ENCODE assay signal across 13 cellular contexts in the genomic region with DNA sequence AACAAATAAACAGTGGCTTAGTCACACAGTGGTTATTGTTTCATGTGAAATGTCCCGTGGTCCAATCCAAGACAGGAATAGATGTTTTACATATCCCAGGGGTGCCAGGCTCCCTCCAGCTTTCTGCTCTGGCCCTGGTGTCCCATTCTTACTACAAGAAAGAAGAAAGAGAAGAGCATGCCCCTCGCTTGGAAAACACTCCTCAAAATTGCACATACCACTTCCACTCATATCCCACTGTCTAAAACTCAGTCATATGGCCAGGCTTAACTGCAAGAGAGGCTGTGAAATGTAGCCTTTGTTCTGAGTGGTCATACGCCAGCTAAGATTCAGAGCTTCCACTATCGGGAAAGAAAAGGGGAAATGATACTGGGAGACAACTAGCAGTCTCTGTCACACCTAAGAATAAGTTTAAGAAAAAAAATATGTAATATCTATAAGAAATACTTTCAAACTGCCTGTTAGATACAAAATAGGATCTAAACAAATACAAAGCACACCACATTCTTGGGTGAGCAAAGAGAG.
DNase-seq lines count a peak whose midpoint lies in the region; ATAC-seq, FAIRE-seq and TF ChIP-seq lines count a peak whose summit lies in the region.
"Had no signal": no experiment of that assay in that cellular context is flagged by ENCODE, and none has a peak within 500 bp of the region (broad histone marks: within the 10 kb centered on the region; RNA-seq: fewer than 3 reads in every experiment).

No MANE protein-coding gene starts in this region.

- H3K4me1 ChIP-seq in astrocyte (ENCODE audit: insufficient read depth, low read length) (no peaks in the 10 kb centered on the region), HepG2 (ENCODE audit: insufficient read depth, low read length) (no peaks in the 10 kb centered on the region)
- H3K4me1 ChIP-seq: right atrium auricular region had no signal

- no peaks in the 10 kb centered on the region for H4K20me1 ChIP-seq in astrocyte (ENCODE audit: insufficient read depth, low read length)
- H4K20me1 ChIP-seq in HepG2 (ENCODE audit: insufficient read depth, low read length): no peaks in the 10 kb centered on the region

- no peak overlapping the region for H3K4me2 ChIP-seq in astrocyte (ENCODE audit: low read length)
- no peak overlapping the region for H3K4me2 ChIP-seq in HepG2 (ENCODE audit: low read depth, low read length)

- no peaks in the 10 kb centered on the region for H3K36me3 Mint-ChIP-seq in astrocyte (ENCODE audit: low read depth, unreplicated experiment)
- no peaks in the 10 kb centered on the region for H3K36me3 Mint-ChIP-seq in activated CD4-positive, alpha-beta memory T cell treated with anti-CD3 and anti-CD28 coated beads for 36 hours

- peak; percentile 59 for FAIRE-seq in astrocyte (lab: Jason Lieb, UNC)
- FAIRE-seq in HepG2 (lab: Jason Lieb, UNC): no peak
- FAIRE-seq: endothelial cell of umbilical vein had no signal

- H3K27ac ChIP-seq in astrocyte (ENCODE audit: low read depth, low read length) (no peak overlapping the region), HepG2 (ENCODE audit: extremely low read length, insufficient read depth, low read length) (no peak overlapping the region)
- H3K27ac ChIP-seq: right atrium auricular region, thoracic aorta had no signal

- BruUV-seq in HepG2 (replicated peaks; lab: Mats Ljungman, UMichigan): no TSS peak

- H3K9ac ChIP-seq in astrocyte (ENCODE audit: low read length): no peak overlapping the region
- H3K9ac ChIP-seq in HepG2 (ENCODE audit: insufficient read depth, low read depth, low read length): no peak overlapping the region

- TF ChIP-seq EP300 in HepG2 (IDR thresholded peaks at IDR 0.05; ENCODE audit: low read depth in 2 of 2, low read length in 2 of 2) (no peak), HepG2 (CRISPR knock-in tag; IDR thresholded peaks at IDR 0.05; ENCODE audit: borderline replicate concordance) (no peak)

- no peaks in the 10 kb centered on the region for H3K36me3 ChIP-seq in astrocyte (ENCODE audit: insufficient read depth, low read length)
- no peaks in the 10 kb centered on the region for H3K36me3 ChIP-seq in HepG2 (replicated peaks in 1 of 2; ENCODE audit: control insufficient read depth in 1 of 2, insufficient read depth in 2 of 2, low read length in 2 of 2)
- H3K36me3 ChIP-seq: right atrium auricular region, thoracic aorta had no signal

- CTCF ChIA-PET in activated CD4-positive, alpha-beta memory T cell treated with anti-CD3 and anti-CD28 coated beads for 36 hours (lab: Charles Lee): interaction anchor here (0.6 kb wide), 1 partner anchor 262 kb away, joined by 3 read pairs; no protein-coding TSS in a partner anchor
- CTCF ChIA-PET in HepG2 (lab: Yijun Ruan, JAX; ENCODE audit: low intra/inter-chr PET ratio, low total read pairs): no interaction called here

- no peaks in the 10 kb centered on the region for H3K27me3 Mint-ChIP-seq in astrocyte (ENCODE audit: low read depth, unreplicated experiment)
- no peaks in the 10 kb centered on the region for H3K27me3 Mint-ChIP-seq in activated CD4-positive, alpha-beta memory T cell treated with anti-CD3 and anti-CD28 coated beads for 36 hours
- H3K27me3 Mint-ChIP-seq: activated B cell treated with CpG ODN at 0.5 μM for 24 hours; activated T-helper 17 cell treated with anti-CD3 and anti-CD28 coated beads, Interleukin-2, amount 50 U/mL, for 72 hours had no signal

- H3K4me1 Mint-ChIP-seq in astrocyte (ENCODE audit: low read depth, unreplicated experiment): peaks cover 7% of the 10 kb centered on the region
- H3K4me1 Mint-ChIP-seq in activated CD4-positive, alpha-beta memory T cell treated with anti-CD3 and anti-CD28 coated beads for 36 hours (ENCODE audit: low read depth): no peaks in the 10 kb centered on the region
- H3K4me1 Mint-ChIP-seq: activated B cell treated with CpG ODN at 0.5 μM for 24 hours; activated T-helper 17 cell treated with anti-CD3 and anti-CD28 coated beads, Interleukin-2, amount 50 U/mL, for 72 hours had no signal

- no peaks in the 10 kb centered on the region for H3K27me3 ChIP-seq in astrocyte (ENCODE audit: insufficient read depth, low read length)
- no peaks in the 10 kb centered on the region for H3K27me3 ChIP-seq in HepG2 (ENCODE audit: control insufficient read depth in 1 of 2, insufficient read depth in 2 of 2, low read length in 2 of 2)
- H3K27me3 ChIP-seq: right atrium auricular region had no signal

- WGBS in HepG2 (ENCODE audit: low lambda C conversion rate): 24% methylated on average over 4 of the region's 4 CpGs

- in situ Hi-C loops in HepG2 (cut with HindIII; ENCODE audit: extremely low pct_ligation_motif_present, low pct_unique_long_range_greater_than_20kb): no loop called here

- no peak for DNase-seq in astrocyte (ENCODE audit: low read depth)
- DNase-seq in activated CD4-positive, alpha-beta memory T cell treated with anti-CD3 and anti-CD28 coated beads for 36 hours: no peak
- DNase-seq in activated CD4-positive, alpha-beta T cell treated with anti-CD3 and anti-CD28 coated beads for 1 hour: no peak
- no peak for DNase-seq in HepG2 (ENCODE audit: low spot score)
- DNase-seq: activated B cell treated with CpG ODN at 0.5 μM for 24 hours had no signal

- H3K79me2 ChIP-seq in astrocyte (ENCODE audit: insufficient read depth, low read length) (no peaks in the 10 kb centered on the region), HepG2 (ENCODE audit: insufficient read depth, low read length) (no peaks in the 10 kb centered on the region)

- no peak for TF ChIP-seq POLR2A in GM18505 (IDR thresholded peaks at IDR 0.05; ENCODE audit: borderline replicate concordance, extremely low read depth, insufficient read depth, insufficient read length)
- no peak for TF ChIP-seq POLR2A in HepG2 (IDR thresholded peaks at IDR 0.05; ENCODE audit: insufficient read depth in 1 of 2, low read depth in 2 of 2, low read length in 2 of 2)

- intact Hi-C loops in activated CD4-positive, alpha-beta memory T cell treated with anti-CD3 and anti-CD28 coated beads for 36 hours (cut with micrococcal nuclease): no loop called here
- intact Hi-C loops in HepG2 (cut with micrococcal nuclease; ENCODE audit: unreplicated experiment): no loop called here

- H3K4me3 ChIP-seq in astrocyte (ENCODE audit: insufficient read depth, low read depth, low read length): no peak overlapping the region
- H3K4me3 ChIP-seq in HepG2 (replicated peaks in 1 of 3; ENCODE audit: insufficient read depth in 1 of 3, low read depth in 2 of 3, low read length in 3 of 3): no peak overlapping the region
- H3K4me3 ChIP-seq: right atrium auricular region, thoracic aorta had no signal

- peak; percentile 92 for ATAC-seq in GM18505 (IDR thresholded peaks at IDR 0.05; ENCODE audit: unreplicated experiment)
- ATAC-seq in GM21515 (IDR thresholded peaks at IDR 0.05; ENCODE audit: unreplicated experiment): peak; percentile 70
- peak; percentile 57 for ATAC-seq in HG03135 (IDR thresholded peaks at IDR 0.05; ENCODE audit: unreplicated experiment)
- ATAC-seq in HG03139 (IDR thresholded peaks at IDR 0.05; ENCODE audit: unreplicated experiment): no peak
- ATAC-seq in HepG2: no peak
- ATAC-seq: activated T-helper 17 cell treated with anti-CD3 and anti-CD28 coated beads, Interleukin-2, amount 50 U/mL, for 72 hours had no signal

- H2AFZ ChIP-seq in astrocyte (ENCODE audit: low read depth, low read length) (no peak overlapping the region), HepG2 (ENCODE audit: low read length) (no peak overlapping the region)

- no peaks in the 10 kb centered on the region for H3K9me3 Mint-ChIP-seq in astrocyte (ENCODE audit: unreplicated experiment)
- no peaks in the 10 kb centered on the region for H3K9me3 Mint-ChIP-seq in activated CD4-positive, alpha-beta memory T cell treated with anti-CD3 and anti-CD28 coated beads for 36 hours
- H3K9me3 Mint-ChIP-seq: activated B cell treated with CpG ODN at 0.5 μM for 24 hours; activated T-helper 17 cell treated with anti-CD3 and anti-CD28 coated beads, Interleukin-2, amount 50 U/mL, for 72 hours had no signal

- no peak for TF ChIP-seq CTCF in astrocyte (IDR thresholded peaks at IDR 0.05; ENCODE audit: insufficient read depth, low read depth, low read length)
- no peak for TF ChIP-seq CTCF in HepG2 (CRISPR knock-in tag; IDR thresholded peaks at IDR 0.05)

- POLR2A ChIA-PET in activated CD4-positive, alpha-beta memory T cell treated with anti-CD3 and anti-CD28 coated beads for 36 hours (lab: Charles Lee): no interaction called here
- POLR2A ChIA-PET in HepG2 (lab: Yijun Ruan, JAX): no interaction called here

- no peak for TF ChIP-seq RAD21 in HepG2 (CRISPR knock-in tag; IDR thresholded peaks at IDR 0.05)

- H3K4me3 Mint-ChIP-seq in astrocyte (ENCODE audit: unreplicated experiment): no peak overlapping the region
- H3K4me3 Mint-ChIP-seq in activated CD4-positive, alpha-beta memory T cell treated with anti-CD3 and anti-CD28 coated beads for 36 hours: no peak overlapping the region
- H3K4me3 Mint-ChIP-seq: activated B cell treated with CpG ODN at 0.5 μM for 24 hours; activated T-helper 17 cell treated with anti-CD3 and anti-CD28 coated beads, Interleukin-2, amount 50 U/mL, for 72 hours had no signal

- no peak overlapping the region for H3K27ac Mint-ChIP-seq in astrocyte (ENCODE audit: unreplicated experiment)
- H3K27ac Mint-ChIP-seq in activated CD4-positive, alpha-beta memory T cell treated with anti-CD3 and anti-CD28 coated beads for 36 hours: no peak overlapping the region
- H3K27ac Mint-ChIP-seq: activated B cell treated with CpG ODN at 0.5 μM for 24 hours; activated T-helper 17 cell treated with anti-CD3 and anti-CD28 coated beads, Interleukin-2, amount 50 U/mL, for 72 hours had no signal

- no peaks in the 10 kb centered on the region for H3K9me3 ChIP-seq in astrocyte (ENCODE audit: insufficient read depth, low read depth, low read length)
- no peaks in the 10 kb centered on the region for H3K9me3 ChIP-seq in HepG2 (ENCODE audit: low read length)
- H3K9me3 ChIP-seq: right atrium auricular region, thoracic aorta had no signal

TF ChIP-seq in HepG2, 621 proteins besides CTCF, POLR2A, EP300 and RAD21 (continues in another document):
- TF ChIP-seq, protein P1, sequence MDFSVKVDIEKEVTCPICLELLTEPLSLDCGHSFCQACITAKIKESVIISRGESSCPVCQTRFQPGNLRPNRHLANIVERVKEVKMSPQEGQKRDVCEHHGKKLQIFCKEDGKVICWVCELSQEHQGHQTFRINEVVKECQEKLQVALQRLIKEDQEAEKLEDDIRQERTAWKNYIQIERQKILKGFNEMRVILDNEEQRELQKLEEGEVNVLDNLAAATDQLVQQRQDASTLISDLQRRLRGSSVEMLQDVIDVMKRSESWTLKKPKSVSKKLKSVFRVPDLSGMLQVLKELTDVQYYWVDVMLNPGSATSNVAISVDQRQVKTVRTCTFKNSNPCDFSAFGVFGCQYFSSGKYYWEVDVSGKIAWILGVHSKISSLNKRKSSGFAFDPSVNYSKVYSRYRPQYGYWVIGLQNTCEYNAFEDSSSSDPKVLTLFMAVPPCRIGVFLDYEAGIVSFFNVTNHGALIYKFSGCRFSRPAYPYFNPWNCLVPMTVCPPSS (IDR thresholded peaks at IDR 0.05): no peak
- TF ChIP-seq HOXA5 (CRISPR knock-in tag; IDR thresholded peaks at IDR 0.05) (no peak), FOXJ3 (CRISPR knock-in tag; IDR thresholded peaks at IDR 0.05; ENCODE audit: borderline replicate concordance) (no peak), ZNF577 (CRISPR knock-in tag; IDR thresholded peaks at IDR 0.05; ENCODE audit: borderline replicate concordance, low read depth) (no peak)

Comparison
In these comparisons a context has a peak if more than half of its experiments do, and no peak if none do; other contexts are left out.
1. ATAC-seq: peak in GM18505 (single experiment), GM21515 (single experiment) and HG03135 (single experiment); none in HG03139 (single experiment) and HepG2 (single experiment).